ENCODE assay signal across 9 cellular contexts in the genomic region with DNA sequence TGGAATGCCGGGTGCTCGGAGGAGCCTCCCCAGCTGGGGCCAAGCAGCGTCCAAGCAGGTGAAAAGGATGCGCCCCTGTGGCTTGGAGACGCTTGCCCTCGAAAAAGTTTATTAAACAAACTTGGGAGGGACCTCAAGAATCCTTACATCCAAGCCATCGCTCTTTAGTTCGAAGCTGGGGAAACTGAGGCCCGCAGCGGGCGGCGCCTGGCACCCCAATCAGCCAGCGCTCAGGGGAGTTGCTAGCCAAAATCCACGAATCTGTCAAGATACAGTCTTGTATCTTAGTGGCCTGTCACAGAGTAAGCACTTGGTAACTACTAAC. TPM values are rescaled to one million over a fixed set of nuclear protein-coding genes. Genes with fewer than 3 reads are reported as not detected.
A peak's percentile ranks its signal among the peaks of the same experiment; 100 is the strongest.
DNase-seq lines count a peak whose midpoint lies in the region; ATAC-seq, FAIRE-seq and TF ChIP-seq lines count a peak whose summit lies in the region.
"Had no signal": no experiment of that assay in that cellular context is flagged by ENCODE, and none has a peak within 500 bp of the region (broad histone marks: within the 10 kb centered on the region; RNA-seq: fewer than 3 reads in every experiment).

No MANE protein-coding gene starts in this region.

- peaks cover 2% of the 10 kb centered on the region for H3K79me2 ChIP-seq in keratinocyte (ENCODE audit: control insufficient read depth, insufficient read depth, low read length)

- no peaks in the 10 kb centered on the region for H3K36me3 ChIP-seq in adipocyte (ENCODE audit: control insufficient read depth, insufficient read depth, low read length, severe bottlenecking)
- H3K36me3 ChIP-seq in keratinocyte (ENCODE audit: control insufficient read depth in 2 of 2, extremely low read depth in 1 of 2, insufficient read depth in 2 of 2, low read length in 2 of 2), result peaks cover 0 to 5% of the 10 kb centered on the region in 2 experiments
- H3K36me3 ChIP-seq in suprapubic skin, result no peaks in the 10 kb centered on the region

- no peaks in the 10 kb centered on the region for H3K9me1 ChIP-seq in keratinocyte (ENCODE audit: control insufficient read depth, extremely low read depth, insufficient read depth, low read length)

- TF ChIP-seq POLR2A in suprapubic skin (IDR thresholded peaks at IDR 0.05), result no peak

- ATAC-seq in HG02884 (IDR thresholded peaks at IDR 0.05; ENCODE audit: unreplicated experiment), result no peak

- 31% methylated on average over 14 of the region's 14 CpGs for WGBS in suprapubic skin

- dilution Hi-C loops in keratinocyte (cut with MboI; ENCODE audit: extremely low pct_ligation_motif_present, low sequenced_read_pairs), result loop anchor here (5.0 to 25.0 kb wide), 2 partner anchors 94 to 299 kb away; no protein-coding TSS in a partner anchor

- H3K27ac Mint-ChIP-seq in activated CD4-positive, alpha-beta T cell treated with anti-CD3 and anti-CD28 coated beads, Interleukin-2, amount 10 ng/mL, durations not matched to agents 7 days and 5 days, result peak overlapping the region; percentile 85

- POLR2A ChIA-PET in activated CD4-positive, alpha-beta T cell treated with anti-CD3 and anti-CD28 coated beads, Interleukin-2, amount 10 ng/mL, durations not matched to agents 7 days and 5 days (lab: Charles Lee), result interaction anchor here (0.5 to 1.2 kb wide), 2 partner anchors 14 to 19 kb away, joined by 3 read pairs; no protein-coding TSS in a partner anchor

- no peak for TF ChIP-seq EP300 in suprapubic skin (IDR thresholded peaks at IDR 0.05)

- H3K4me2 ChIP-seq in keratinocyte (ENCODE audit: control insufficient read depth, extremely low read depth, insufficient read depth, low read depth, low read length), result peak overlapping the region; percentile 67

- no peak for FAIRE-seq in keratinocyte (lab: Jason Lieb, UNC)
- FAIRE-seq: kidney had no signal

- H3K27me3 ChIP-seq in adipocyte (replicated peaks; ENCODE audit: control insufficient read depth, insufficient read depth, low read length), result no peaks in the 10 kb centered on the region
- no peaks in the 10 kb centered on the region for H3K27me3 ChIP-seq in keratinocyte (ENCODE audit: control insufficient read depth, extremely low read depth, insufficient read depth, low read length)
- no peaks in the 10 kb centered on the region for H3K27me3 ChIP-seq in suprapubic skin

- no peaks in the 10 kb centered on the region for H4K20me1 ChIP-seq in keratinocyte (ENCODE audit: control insufficient read depth, extremely low read depth, insufficient read depth, low read length)

- H3K9me3 ChIP-seq in adipocyte (ENCODE audit: control insufficient read depth, low read length) (no peaks in the 10 kb centered on the region), keratinocyte (ENCODE audit: control insufficient read depth, low read depth, low read length) (no peaks in the 10 kb centered on the region), suprapubic skin (no peaks in the 10 kb centered on the region)

- TF ChIP-seq CTCF in keratinocyte (optimal IDR thresholded peaks at IDR 0.05 in 1 of 3, IDR thresholded peaks at IDR 0.05 in 1 of 3, conservative IDR thresholded peaks at IDR 0.05 in 1 of 3; ENCODE audit: extremely low read depth in 1 of 3, insufficient read depth in 2 of 3, low read length in 3 of 3), result no peak
- no peak for TF ChIP-seq CTCF in suprapubic skin (IDR thresholded peaks at IDR 0.05)

- CTCF ChIA-PET in activated CD4-positive, alpha-beta T cell treated with anti-CD3 and anti-CD28 coated beads, Interleukin-2, amount 10 ng/mL, durations not matched to agents 7 days and 5 days (lab: Charles Lee), result interaction anchor here (0.5 to 4.5 kb wide), 28 partner anchors 9 to 417 kb away, joined by 3 to 37 read pairs (median 4); a partner anchor contains a TSS

- H3K9me3 Mint-ChIP-seq in activated CD4-positive, alpha-beta T cell treated with anti-CD3 and anti-CD28 coated beads, Interleukin-2, amount 10 ng/mL, durations not matched to agents 7 days and 5 days, result no peaks in the 10 kb centered on the region

- H2AFZ ChIP-seq in keratinocyte (ENCODE audit: control insufficient read depth, low read length), result peak overlapping the region; percentile 61

- peaks cover 12% of the 10 kb centered on the region for H3K27me3 Mint-ChIP-seq in activated CD4-positive, alpha-beta T cell treated with anti-CD3 and anti-CD28 coated beads, Interleukin-2, amount 10 ng/mL, durations not matched to agents 7 days and 5 days

- H3K4me3 Mint-ChIP-seq in activated CD4-positive, alpha-beta T cell treated with anti-CD3 and anti-CD28 coated beads, Interleukin-2, amount 10 ng/mL, durations not matched to agents 7 days and 5 days, result peak overlapping the region; percentile 84

- peak overlapping the region; percentile 84 for H3K9ac ChIP-seq in adipocyte (ENCODE audit: low read length)
- H3K9ac ChIP-seq in keratinocyte (ENCODE audit: control insufficient read depth, extremely low read depth, insufficient read depth, low read length), result no peak overlapping the region

- H3K4me1 Mint-ChIP-seq in activated CD4-positive, alpha-beta T cell treated with anti-CD3 and anti-CD28 coated beads, Interleukin-2, amount 10 ng/mL, durations not matched to agents 7 days and 5 days, result peaks cover 28% of the 10 kb centered on the region

- H3K36me3 Mint-ChIP-seq in activated CD4-positive, alpha-beta T cell treated with anti-CD3 and anti-CD28 coated beads, Interleukin-2, amount 10 ng/mL, durations not matched to agents 7 days and 5 days (ENCODE audit: low read depth), result no peaks in the 10 kb centered on the region

- peak overlapping the region; percentile 88 for H3K4me3 ChIP-seq in adipocyte (ENCODE audit: low read length)
- peak overlapping the region; percentile 68 to 90 (median 85) for H3K4me3 ChIP-seq in keratinocyte (ENCODE audit: control insufficient read depth in 2 of 3, extremely low read depth in 1 of 3, insufficient read depth in 2 of 3, low read depth in 1 of 3, low read length in 3 of 3)
- peak overlapping the region; percentile 75 for H3K4me3 ChIP-seq in suprapubic skin

- no peak for DNase-seq in activated CD4-positive, alpha-beta T cell treated with anti-CD3 and anti-CD28 coated beads, Interleukin-2, amount 10 ng/mL, durations not matched to agents 7 days and 5 days
- DNase-seq in activated CD4-positive, alpha-beta T cell treated with anti-CD3 and anti-CD28 coated beads for 1 hour, result no peak
- DNase-seq in adipocyte (ENCODE audit: low read depth) (no peak), keratinocyte (ENCODE audit: low read depth, low spot score) (no peak), suprapubic skin (ENCODE audit: low spot score in 2 of 2) (no peak), UCSD-AML1 (lab: John Stamatoyannopoulos, UW; ENCODE audit: unreplicated experiment) (no peak), SK-N-DZ (ENCODE audit: low spot score) (no peak)

- H3K4me1 ChIP-seq in adipocyte (ENCODE audit: control insufficient read depth, insufficient read depth, low read length) (peaks cover 18% of the 10 kb centered on the region), keratinocyte (ENCODE audit: control insufficient read depth, extremely low read depth, insufficient read depth, low read length) (peaks cover 12% of the 10 kb centered on the region), suprapubic skin (peaks cover 22% of the 10 kb centered on the region)

- H3K27ac ChIP-seq in keratinocyte (ENCODE audit: control insufficient read depth, insufficient read depth, low read length), result no peak overlapping the region
- H3K27ac ChIP-seq in suprapubic skin, result peak overlapping the region; percentile 75

RNA-seq across cellular contexts. Expression of a gene that starts 0.6 kb away (rescaled TPM):
- total RNA-seq in activated CD4-positive, alpha-beta T cell treated with anti-CD3 and anti-CD28 coated beads, Interleukin-2, amount 10 ng/mL, durations not matched to agents 7 days and 5 days, result 1 to 10 TPM; 1.3 to 1.6 TPM
- 27.1 to 31.7 TPM (median 30.3 TPM) in 3 replicates for polyA plus RNA-seq in keratinocyte
- polyA plus RNA-seq in keratinocyte (2011; ENCODE audit: low read depth), result 2.7 TPM
- 21.7 and 33.7 TPM in 2 replicates for polyA plus RNA-seq in keratinocyte (2011; cell fraction: cytosol; rRNA removed)
- polyA plus RNA-seq in keratinocyte (2011; cell fraction: nucleus; rRNA removed), result 17.1 and 23.4 TPM in 2 replicates
- 8.4 and 21.4 TPM in 2 replicates for polyA plus RNA-seq in keratinocyte (2012; ENCODE audit: low replicate concordance)
- polyA minus RNA-seq in keratinocyte, result 14.9 to 31.9 TPM (median 26.9 TPM) in 3 replicates
- polyA minus RNA-seq in keratinocyte (2011; cell fraction: cytosol; rRNA and poly(A)+ RNA removed), result 18.2 TPM
- 8.0 and 8.7 TPM in 2 replicates for polyA minus RNA-seq in keratinocyte (2011; cell fraction: nucleus; rRNA and poly(A)+ RNA removed)
- 10 to 100 TPM; 10.7 to 21.7 (median 17.3) TPM for total RNA-seq in suprapubic skin
- polyA plus RNA-seq in SK-N-DZ (2014; cell fraction: cytosol; rRNA removed), result 23.1 and 46.3 TPM in 2 replicates
- 50.2 and 66.7 TPM in 2 replicates for polyA plus RNA-seq in SK-N-DZ (2014; cell fraction: nucleus; rRNA removed)

RNA-seq across cellular contexts. Expression of a gene that starts 15.2 kb away (rescaled TPM):
- total RNA-seq in activated CD4-positive, alpha-beta T cell treated with anti-CD3 and anti-CD28 coated beads, Interleukin-2, amount 10 ng/mL, durations not matched to agents 7 days and 5 days, result 10 to 100 TPM; 37.6 to 46.5 TPM
- 4.3 to 11.1 TPM (median 5.4 TPM) in 3 replicates for polyA plus RNA-seq in keratinocyte
- 2.8 TPM for polyA plus RNA-seq in keratinocyte (2011; ENCODE audit: low read depth)
- 5.5 and 7.5 TPM in 2 replicates for polyA plus RNA-seq in keratinocyte (2011; cell fraction: cytosol; rRNA removed)
- 18.1 and 19.4 TPM in 2 replicates for polyA plus RNA-seq in keratinocyte (2011; cell fraction: nucleus; rRNA removed)
- polyA plus RNA-seq in keratinocyte (2012; ENCODE audit: low replicate concordance), result 12.9 and 14.2 TPM in 2 replicates
- 14.9 to 65.1 TPM (median 19.7 TPM) in 3 replicates for polyA minus RNA-seq in keratinocyte
- polyA minus RNA-seq in keratinocyte (2011; cell fraction: cytosol; rRNA and poly(A)+ RNA removed), result 15.2 TPM
- 25.7 and 26.4 TPM in 2 replicates for polyA minus RNA-seq in keratinocyte (2011; cell fraction: nucleus; rRNA and poly(A)+ RNA removed)
- 10 to 100 TPM; 30.9 to 47.1 (median 43.6) TPM for total RNA-seq in suprapubic skin
- 12.4 and 25.4 TPM in 2 replicates for polyA plus RNA-seq in SK-N-DZ (2014; cell fraction: cytosol; rRNA removed)
- polyA plus RNA-seq in SK-N-DZ (2014; cell fraction: nucleus; rRNA removed), result 16.0 and 39.5 TPM in 2 replicates

RNA-seq across cellular contexts. Expression of a gene that starts 23.9 kb away (rescaled TPM):
- total RNA-seq in activated CD4-positive, alpha-beta T cell treated with anti-CD3 and anti-CD28 coated beads, Interleukin-2, amount 10 ng/mL, durations not matched to agents 7 days and 5 days, result not detected
- polyA plus RNA-seq in keratinocyte, result not detected in 3 replicates
- polyA plus RNA-seq in keratinocyte (2011; ENCODE audit: low read depth), result not detected
- polyA plus RNA-seq in keratinocyte (2011; cell fraction: cytosol; rRNA removed), result not detected in 2 replicates
- polyA plus RNA-seq in keratinocyte (2011; cell fraction: nucleus; rRNA removed), result not detected in 2 replicates
- polyA plus RNA-seq in keratinocyte (2012; ENCODE audit: low replicate concordance), result 0.32 and 0.38 TPM in 2 replicates
- not detected in 3 replicates for polyA minus RNA-seq in keratinocyte
- not detected for polyA minus RNA-seq in keratinocyte (2011; cell fraction: cytosol; rRNA and poly(A)+ RNA removed)
- polyA minus RNA-seq in keratinocyte (2011; cell fraction: nucleus; rRNA and poly(A)+ RNA removed), result not detected in 2 replicates
- 10 to 100 TPM; 14.9 to 27.8 (median 24.9) TPM for total RNA-seq in suprapubic skin
- 17.9 and 18.6 TPM in 2 replicates for polyA plus RNA-seq in SK-N-DZ (2014; cell fraction: cytosol; rRNA removed)
- polyA plus RNA-seq in SK-N-DZ (2014; cell fraction: nucleus; rRNA removed), result 7.8 and 11.7 TPM in 2 replicates

RNA-seq across cellular contexts. Expression of a gene that starts 48.0 kb away (rescaled TPM):
- total RNA-seq in activated CD4-positive, alpha-beta T cell treated with anti-CD3 and anti-CD28 coated beads, Interleukin-2, amount 10 ng/mL, durations not matched to agents 7 days and 5 days, result under 1 TPM; 0.58 to 0.67 TPM
- polyA plus RNA-seq in keratinocyte, result 0.05 to 0.13 TPM in 2 of 3 replicates, not detected in the other
- 1.2 TPM for polyA plus RNA-seq in keratinocyte (2011; ENCODE audit: low read depth)
- not detected in 2 replicates for polyA plus RNA-seq in keratinocyte (2011; cell fraction: cytosol; rRNA removed)
- 0.32 and 0.59 TPM in 2 replicates for polyA plus RNA-seq in keratinocyte (2011; cell fraction: nucleus; rRNA removed)
- polyA plus RNA-seq in keratinocyte (2012; ENCODE audit: low replicate concordance), result 0.05 and 1.9 TPM in 2 replicates
- 0.07 to 0.10 TPM in 2 of 3 replicates, not detected in the other for polyA minus RNA-seq in keratinocyte
- not detected for polyA minus RNA-seq in keratinocyte (2011; cell fraction: cytosol; rRNA and poly(A)+ RNA removed)
- polyA minus RNA-seq in keratinocyte (2011; cell fraction: nucleus; rRNA and poly(A)+ RNA removed), result not detected in 2 replicates
- total RNA-seq in suprapubic skin, result 1 to 10 TPM in 3 of 4 donors, under 1 TPM in 1; 0.62 to 3.9 (median 1.5) TPM
- polyA plus RNA-seq in SK-N-DZ (2014; cell fraction: cytosol; rRNA removed), result 11.7 and 18.9 TPM in 2 replicates
- 74.2 and 97.1 TPM in 2 replicates for polyA plus RNA-seq in SK-N-DZ (2014; cell fraction: nucleus; rRNA removed)

Comparison
In these comparisons a context has a peak if more than half of its experiments do, and no peak if none do; other contexts are left out.
1. RNA of a gene that starts 0.6 kb away (total RNA-seq): 10.7 to 21.7 TPM in suprapubic skin; 1.3 to 1.6 TPM in activated CD4-positive, alpha-beta T cell treated with anti-CD3 and anti-CD28 coated beads, Interleukin-2, amount 10 ng/mL, durations not matched to agents 7 days and 5 days; every median in the first group is over 4 times any median in the second.
2. RNA of a gene that starts 23.9 kb away (total RNA-seq): 14.9 to 27.8 TPM in suprapubic skin; not detected in activated CD4-positive, alpha-beta T cell treated with anti-CD3 and anti-CD28 coated beads, Interleukin-2, amount 10 ng/mL, durations not matched to agents 7 days and 5 days; every median in the first group is over 10 times any median in the second.
3. Peak in every context shown above with its lines, with median percentiles within 50 percentile points of each other: H3K4me3 ChIP-seq.